In genomic region chr22:42562684-42563083, GRCh38 we compare ENCODE assay signal across 20 cellular contexts. TPM values are rescaled to one million over a fixed set of nuclear protein-coding genes. Genes with fewer than 3 reads are reported as not detected.
DNase-seq lines count a peak whose midpoint lies in the region; ATAC-seq, FAIRE-seq and TF ChIP-seq lines count a peak whose summit lies in the region.
"Had no signal": no experiment of that assay in that cellular context is flagged by ENCODE, and none has a peak within 500 bp of the region (broad histone marks: within the 10 kb centered on the region; RNA-seq: fewer than 3 reads in every experiment).

No MANE protein-coding gene starts in this region.

- H3K27ac Mint-ChIP-seq in activated CD8-positive, alpha-beta T cell treated with anti-CD3 and anti-CD28 coated beads, Interleukin-2, amount 10 ng/mL, durations not matched to agents 7 days and 5 days, result peak overlapping the region; percentile 35
- no peak overlapping the region for H3K27ac Mint-ChIP-seq in activated CD8-positive, alpha-beta T cell treated with anti-CD3 and anti-CD28 coated beads for 36 hours
- no peak overlapping the region for H3K27ac Mint-ChIP-seq in CD4-positive, alpha-beta T cell
- H3K27ac Mint-ChIP-seq: activated CD4-positive, alpha-beta T cell treated with anti-CD3 and anti-CD28 coated beads, Interleukin-2, amount 10 ng/mL, durations not matched to agents 7 days and 5 days had no signal

- no peaks in the 10 kb centered on the region; the same call in 2 of the 3 replicates for H3K79me2 ChIP-seq in K562 (ENCODE audit: control insufficient read depth, insufficient read depth, low read length)

- peak overlapping the region in 1 of 2 experiments; percentile 77; a peak in 2 of 4 replicates for H3K9ac ChIP-seq in K562 (ENCODE audit: insufficient read depth in 1 of 2, low read depth in 2 of 2, low read length in 2 of 2)

- no peak for ATAC-seq in activated CD8-positive, alpha-beta T cell treated with anti-CD3 and anti-CD28 coated beads, Interleukin-2, amount 10 ng/mL, durations not matched to agents 7 days and 5 days
- ATAC-seq in activated CD8-positive, alpha-beta T cell treated with anti-CD3 and anti-CD28 coated beads for 36 hours, result no peak
- no peak for ATAC-seq in K562
- ATAC-seq in HG02840 (IDR thresholded peaks at IDR 0.05; ENCODE audit: low FRiP score, unreplicated experiment), result no peak
- ATAC-seq in CD4-positive, alpha-beta T cell (ENCODE audit: poor library complexity), result no peak
- ATAC-seq: stimulated activated naive CD8-positive, alpha-beta T cell treated with anti-CD3 and anti-CD28 coated beads, Interleukin-15, amount 100 ng/mL, for 72 hours had no signal

- no peak overlapping the region for H3K4me3 Mint-ChIP-seq in activated CD8-positive, alpha-beta T cell treated with anti-CD3 and anti-CD28 coated beads, Interleukin-2, amount 10 ng/mL, durations not matched to agents 7 days and 5 days
- no peak overlapping the region for H3K4me3 Mint-ChIP-seq in activated CD8-positive, alpha-beta T cell treated with anti-CD3 and anti-CD28 coated beads for 36 hours
- no peak overlapping the region for H3K4me3 Mint-ChIP-seq in CD4-positive, alpha-beta T cell
- H3K4me3 Mint-ChIP-seq: activated CD4-positive, alpha-beta T cell treated with anti-CD3 and anti-CD28 coated beads, Interleukin-2, amount 10 ng/mL, durations not matched to agents 7 days and 5 days; stimulated activated naive CD8-positive, alpha-beta T cell treated with anti-CD3 and anti-CD28 coated beads, Interleukin-15, amount 100 ng/mL, for 72 hours had no signal

- H3K9me3 ChIP-seq in K562 (replicated peaks; ENCODE audit: control insufficient read depth, insufficient read depth, low read depth, low read length), result no peaks in the 10 kb centered on the region; the same call in 1 of the 2 replicates
- H3K9me3 ChIP-seq in ovary, result no peaks in the 10 kb centered on the region
- H3K9me3 ChIP-seq in CD4-positive, alpha-beta T cell (ENCODE audit: control insufficient read depth, low read length), result no peaks in the 10 kb centered on the region
- H3K9me3 ChIP-seq: sigmoid colon, upper lobe of right lung had no signal

- H3K4me3 ChIP-seq in HL-60 (replicated peaks; ENCODE audit: insufficient read depth, low read length), result no peak overlapping the region
- no peak overlapping the region for H3K4me3 ChIP-seq in K562
- no peak overlapping the region for H3K4me3 ChIP-seq in ovary
- H3K4me3 ChIP-seq: sigmoid colon, upper lobe of right lung had no signal

- H3K9me1 ChIP-seq in K562 (ENCODE audit: control insufficient read depth, insufficient read depth, low read length), result no peaks in the 10 kb centered on the region

- H3K4me2 ChIP-seq in K562 (ENCODE audit: insufficient read depth, low read length), result 0 out of 2 replicates have a peak overlapping the region, but pooled peaks have one; percentile 1

- H3K36me3 ChIP-seq in K562 (ENCODE audit: control insufficient read depth, insufficient read depth, low read length), result peaks cover 37% of the 10 kb centered on the region; the same call in 1 of the 3 replicates
- H3K36me3 ChIP-seq in ovary, result no peaks in the 10 kb centered on the region
- H3K36me3 ChIP-seq: upper lobe of right lung had no signal

- in situ Hi-C loops in K562 (cut with MboI), result loop anchor here (5.0 kb wide), 1 partner anchor 50 kb away; no protein-coding TSS in a partner anchor

- peaks cover 6% of the 10 kb centered on the region for H3K36me3 Mint-ChIP-seq in activated CD8-positive, alpha-beta T cell treated with anti-CD3 and anti-CD28 coated beads, Interleukin-2, amount 10 ng/mL, durations not matched to agents 7 days and 5 days (ENCODE audit: low read depth)
- H3K36me3 Mint-ChIP-seq in activated CD8-positive, alpha-beta T cell treated with anti-CD3 and anti-CD28 coated beads for 36 hours (ENCODE audit: low read depth), result peaks cover 4% of the 10 kb centered on the region
- no peaks in the 10 kb centered on the region for H3K36me3 Mint-ChIP-seq in CD4-positive, alpha-beta T cell (ENCODE audit: low read depth)

- no peaks in the 10 kb centered on the region for H3K27me3 Mint-ChIP-seq in activated CD8-positive, alpha-beta T cell treated with anti-CD3 and anti-CD28 coated beads, Interleukin-2, amount 10 ng/mL, durations not matched to agents 7 days and 5 days (ENCODE audit: low read depth)
- no peaks in the 10 kb centered on the region for H3K27me3 Mint-ChIP-seq in activated CD8-positive, alpha-beta T cell treated with anti-CD3 and anti-CD28 coated beads for 36 hours
- H3K27me3 Mint-ChIP-seq in CD4-positive, alpha-beta T cell, result no peaks in the 10 kb centered on the region
- H3K27me3 Mint-ChIP-seq: activated CD4-positive, alpha-beta T cell treated with anti-CD3 and anti-CD28 coated beads, Interleukin-2, amount 10 ng/mL, durations not matched to agents 7 days and 5 days; stimulated activated naive CD8-positive, alpha-beta T cell treated with anti-CD3 and anti-CD28 coated beads, Interleukin-15, amount 100 ng/mL, for 72 hours had no signal

- H2AFZ ChIP-seq in K562 (ENCODE audit: low read depth, low read length), result no peak overlapping the region

- TF ChIP-seq CTCF in activated CD8-positive, alpha-beta T cell treated with anti-CD3 and anti-CD28 coated beads for 36 hours (IDR thresholded peaks at IDR 0.05), result no peak
- no peak for TF ChIP-seq CTCF in HL-60 (IDR thresholded peaks at IDR 0.05; ENCODE audit: insufficient read depth, low read length)
- no peak for TF ChIP-seq CTCF in K562 (IDR thresholded peaks at IDR 0.05 in 2 of 3, conservative IDR thresholded peaks at IDR 0.05 in 1 of 3; ENCODE audit: insufficient read depth in 2 of 3, low read depth in 1 of 3, low read length in 3 of 3)
- TF ChIP-seq CTCF in ovary (IDR thresholded peaks at IDR 0.05), result no peak
- no peak for TF ChIP-seq CTCF in CD4-positive, alpha-beta T cell (IDR thresholded peaks at IDR 0.05)

- CTCF ChIA-PET in activated CD8-positive, alpha-beta T cell treated with anti-CD3 and anti-CD28 coated beads, Interleukin-2, amount 10 ng/mL, durations not matched to agents 7 days and 5 days (lab: Charles Lee), result interaction anchor here (1.4 kb wide), 1 partner anchor 118 kb away, joined by 4 read pairs; no protein-coding TSS in a partner anchor
- CTCF ChIA-PET in activated CD8-positive, alpha-beta T cell treated with anti-CD3 and anti-CD28 coated beads for 36 hours (lab: Charles Lee), result interaction anchor here (1.5 kb wide), 1 partner anchor 46 kb away, joined by 5 read pairs; no protein-coding TSS in a partner anchor
- CTCF ChIA-PET in K562 (lab: Yijun Ruan, JAX; ENCODE audit: low intra/inter-chr PET ratio), result no interaction called here
- CTCF ChIA-PET in CD4-positive, alpha-beta T cell (lab: Charles Lee), result no interaction called here

- peak overlapping the region; percentile 65 for H3K27ac ChIP-seq in HL-60 (replicated peaks)
- H3K27ac ChIP-seq in K562 (ENCODE audit: extremely low read depth, low read depth, low read length), result peak overlapping the region; percentile 46; the same call in 2 of the 3 replicates
- H3K27ac ChIP-seq in ovary, result peak overlapping the region in 1 of 2 donors; percentile 31
- H3K27ac ChIP-seq in CD4-positive, alpha-beta T cell (ENCODE audit: low read depth, low read length), result no peak overlapping the region
- H3K27ac ChIP-seq: sigmoid colon, upper lobe of right lung had no signal

- H3K27me3 ChIP-seq in HL-60 (ENCODE audit: insufficient read depth, poor library complexity, severe bottlenecking) (no peaks in the 10 kb centered on the region), K562 (ENCODE audit: control insufficient read depth in 2 of 2, insufficient read depth in 2 of 2, low read length in 2 of 2) (no peaks in the 10 kb centered on the region), ovary (no peaks in the 10 kb centered on the region)
- H3K27me3 ChIP-seq in CD4-positive, alpha-beta T cell (ENCODE audit: control insufficient read depth, insufficient read depth, low read length), result no peaks in the 10 kb centered on the region
- H3K27me3 ChIP-seq: sigmoid colon, upper lobe of right lung had no signal

- peaks cover 11% of the 10 kb centered on the region for H3K4me1 Mint-ChIP-seq in activated CD8-positive, alpha-beta T cell treated with anti-CD3 and anti-CD28 coated beads, Interleukin-2, amount 10 ng/mL, durations not matched to agents 7 days and 5 days (ENCODE audit: low read depth)
- H3K4me1 Mint-ChIP-seq in activated CD8-positive, alpha-beta T cell treated with anti-CD3 and anti-CD28 coated beads for 36 hours (ENCODE audit: low read depth), result peaks cover 11% of the 10 kb centered on the region
- H3K4me1 Mint-ChIP-seq in CD4-positive, alpha-beta T cell (ENCODE audit: low read depth), result no peaks in the 10 kb centered on the region
- H3K4me1 Mint-ChIP-seq: activated CD4-positive, alpha-beta T cell treated with anti-CD3 and anti-CD28 coated beads, Interleukin-2, amount 10 ng/mL, durations not matched to agents 7 days and 5 days had no signal

- TF ChIP-seq RAD21 in K562 (CRISPR knock-in tag; conservative IDR thresholded peaks at IDR 0.05 in 1 of 2, IDR thresholded peaks at IDR 0.05 in 1 of 2), result no peak

- no TSS peak for BruUV-seq in K562 (replicated peaks; lab: Mats Ljungman, UMichigan)

- no peak for DNase-seq in activated CD8-positive, alpha-beta T cell treated with anti-CD3 and anti-CD28 coated beads, Interleukin-2, amount 10 ng/mL, durations not matched to agents 7 days and 5 days
- no peak for DNase-seq in activated CD8-positive, alpha-beta T cell treated with anti-CD3 and anti-CD28 coated beads for 36 hours
- DNase-seq in HL-60 (ENCODE audit: low read depth in 1 of 2, low spot score in 1 of 2) (no peak), K562 (ENCODE audit: extremely low read depth in 1 of 4, low spot score in 3 of 4) (peak in 2 of 4 experiments; percentile 4 to 5), ovary (peak in 4 of 5 donors; percentile 31 to 64 (median 44))
- DNase-seq in CD4-positive, alpha-beta T cell, result no peak
- DNase-seq in activated CD4-positive, alpha-beta T cell treated with anti-CD3 and anti-CD28 coated beads for 48 hours, result no peak
- DNase-seq: activated CD4-positive, alpha-beta T cell treated with anti-CD3 and anti-CD28 coated beads, Interleukin-2, amount 10 ng/mL, durations not matched to agents 7 days and 5 days; activated CD8-positive, alpha-beta memory T cell treated with anti-CD3 and anti-CD28 coated beads, Interleukin-2, amount 50 U/mL, for 48 hours; C1 segment of cervical spinal cord; effector CD8-positive, alpha-beta T cell; NCI-H1417 treated with DMSO at 0.1 percent for 48 hours; NCI-H2171 treated with DMSO at 0.1 percent for 48 hours; NCI-H774; sigmoid colon; stimulated activated naive CD8-positive, alpha-beta T cell treated with anti-CD3 and anti-CD28 coated beads, Interleukin-15, amount 100 ng/mL, for 72 hours; upper lobe of right lung had no signal

- no peaks in the 10 kb centered on the region for H4K20me1 ChIP-seq in K562 (replicated peaks; ENCODE audit: control insufficient read depth, insufficient read depth, low read length)

- TF ChIP-seq POLR2A in K562 (conservative IDR thresholded peaks at IDR 0.05) (no peak), ovary (IDR thresholded peaks at IDR 0.05) (no peak)

- TF ChIP-seq EP300 in K562 (IDR thresholded peaks at IDR 0.05; ENCODE audit: low read length) (no peak), ovary (IDR thresholded peaks at IDR 0.05) (no peak)

- intact Hi-C loops in activated CD8-positive, alpha-beta T cell treated with anti-CD3 and anti-CD28 coated beads for 36 hours (cut with micrococcal nuclease), result no loop called here
- intact Hi-C loops in K562 (cut with micrococcal nuclease), result no loop called here
- intact Hi-C loops in ovary (cut with DNase I), result no loop called here
- intact Hi-C loops in CD4-positive, alpha-beta T cell (cut with DNase I, micrococcal nuclease), result no loop called here

- 33% methylated on average over 1 of the region's 2 CpGs for WGBS in K562 (ENCODE audit: insufficient coverage, low coverage, missing lambda C conversion rate)
- 41 to 50% (median 44%) methylated on average over 2 of the region's 2 CpGs for WGBS in ovary, 3 donors

- H3K9me3 Mint-ChIP-seq in activated CD8-positive, alpha-beta T cell treated with anti-CD3 and anti-CD28 coated beads, Interleukin-2, amount 10 ng/mL, durations not matched to agents 7 days and 5 days (ENCODE audit: insufficient read depth), result no peaks in the 10 kb centered on the region
- H3K9me3 Mint-ChIP-seq in activated CD8-positive, alpha-beta T cell treated with anti-CD3 and anti-CD28 coated beads for 36 hours, result no peaks in the 10 kb centered on the region
- no peaks in the 10 kb centered on the region for H3K9me3 Mint-ChIP-seq in CD4-positive, alpha-beta T cell
- H3K9me3 Mint-ChIP-seq: activated CD4-positive, alpha-beta T cell treated with anti-CD3 and anti-CD28 coated beads, Interleukin-2, amount 10 ng/mL, durations not matched to agents 7 days and 5 days; stimulated activated naive CD8-positive, alpha-beta T cell treated with anti-CD3 and anti-CD28 coated beads, Interleukin-15, amount 100 ng/mL, for 72 hours had no signal

- H3K4me1 ChIP-seq in K562 (replicated peaks in 1 of 2; ENCODE audit: control insufficient read depth in 2 of 2, insufficient read depth in 2 of 2, low read length in 2 of 2) (peaks cover 10 to 26% of the 10 kb centered on the region in 2 experiments; a peak in 4 of 5 replicates), ovary (ENCODE audit: insufficient read depth) (peaks cover 17% of the 10 kb centered on the region)
- H3K4me1 ChIP-seq: sigmoid colon had no signal

- POLR2A ChIA-PET in activated CD8-positive, alpha-beta T cell treated with anti-CD3 and anti-CD28 coated beads, Interleukin-2, amount 10 ng/mL, durations not matched to agents 7 days and 5 days (lab: Charles Lee), result interaction anchor here (2.0 kb wide), 1 partner anchor 52 kb away, joined by 5 read pairs; the partner anchor contains the start of gene POLDIP3
- POLR2A ChIA-PET in activated CD8-positive, alpha-beta T cell treated with anti-CD3 and anti-CD28 coated beads for 36 hours (lab: Charles Lee), result interaction anchor here (1.3 kb wide), 1 partner anchor 9 kb away, joined by 8 read pairs; the partner anchor contains the start of gene SERHL2
- POLR2A ChIA-PET in K562 (lab: Yijun Ruan, JAX), result interaction anchor here (0.6 to 1.0 kb wide), 2 partner anchors 21 to 53 kb away, joined by 3 read pairs; no protein-coding TSS in a partner anchor
- POLR2A ChIA-PET in CD4-positive, alpha-beta T cell (lab: Charles Lee), result no interaction called here

- no peak for FAIRE-seq in K562 (lab: Jason Lieb, UNC)
- FAIRE-seq: TTC549 had no signal

RNA-seq across cellular contexts. Expression of gene SERHL2, which starts 8.9 kb away (rescaled TPM):
- total RNA-seq in activated CD8-positive, alpha-beta T cell treated with anti-CD3 and anti-CD28 coated beads, Interleukin-2, amount 10 ng/mL, durations not matched to agents 7 days and 5 days, result 1 to 10 TPM; 2.3 to 2.4 TPM
- 1 to 10 TPM; 1.1 to 1.4 TPM for total RNA-seq in activated CD8-positive, alpha-beta T cell treated with anti-CD3 and anti-CD28 coated beads for 36 hours
- total RNA-seq in K562 (2011; cell fraction: chromatin; rRNA removed; ENCODE audit: low replicate concordance), result 26.6 and 59.0 TPM in 2 replicates
- 39.4 and 42.1 TPM in 2 replicates for total RNA-seq in K562 (2011; cell fraction: nucleolus; rRNA removed)
- 33.8 and 38.9 TPM in 2 replicates for total RNA-seq in K562 (2011; cell fraction: nucleoplasm; rRNA removed)
- total RNA-seq in K562 (2014; rRNA removed) (25.2 and 29.1 TPM in 2 replicates), K562 (2014; rRNA removed; fragmentation: Illumina TruSeq; extraction: Trizol) (20.1 and 22.6 TPM in 2 replicates), K562 (2015; rRNA removed; fragmentation: Illumina TruSeq; extraction: Trizol) (19.3 and 22.6 TPM in 2 replicates), K562 (2021) (19.9 and 21.9 TPM in 2 replicates), ovary (10 to 100 TPM in 6 of 7 donors, 1 to 10 TPM in 1; 8.1 to 27.8 (median 14.9) TPM)
- polyA plus RNA-seq in K562 (2011; rRNA removed) (51.9 and 62.6 TPM in 2 replicates), K562 (2014; fragmentation: Illumina TruSeq; extraction: Trizol) (32.2 and 35.0 TPM in 2 replicates), K562 (2014; fragmentation: Nextera tagmentation; extraction: Ambion mirVana) (10 to 100 TPM; 24.6 to 28.3 TPM), K562 (2014; rRNA removed) (33.6 and 33.8 TPM in 2 replicates), ovary (10 to 100 TPM; 14.3 to 22.5 TPM)
- 35.5 and 56.3 TPM in 2 replicates for polyA plus RNA-seq in K562 (2011; cell fraction: cytosol; rRNA removed)
- 74.9 and 83.4 TPM in 2 replicates for polyA plus RNA-seq in K562 (2011; cell fraction: nucleus; rRNA removed)
- 13.3 and 21.9 TPM in 2 replicates for polyA plus RNA-seq in K562 (2012)
- polyA minus RNA-seq in K562 (2011; rRNA and poly(A)+ RNA removed), result 17.8 and 23.1 TPM in 2 replicates
- polyA minus RNA-seq in K562 (2011; cell fraction: cytosol; rRNA and poly(A)+ RNA removed), result 7.9 and 15.3 TPM in 2 replicates
- 15.2 and 19.3 TPM in 2 replicates for polyA minus RNA-seq in K562 (2011; cell fraction: nucleus; rRNA and poly(A)+ RNA removed)
- total RNA-seq in CD4-positive, alpha-beta T cell, result under 1 TPM in 1 of 2 experiments, not detected in 1; 0.69 TPM
- total RNA-seq: A172 had no signal

RNA-seq across cellular contexts. Expression of gene RRP7A, which starts 43.1 kb away (rescaled TPM):
- total RNA-seq in activated CD8-positive, alpha-beta T cell treated with anti-CD3 and anti-CD28 coated beads, Interleukin-2, amount 10 ng/mL, durations not matched to agents 7 days and 5 days, result 10 to 100 TPM; 85.9 to 90.1 TPM
- 100 to 1,000 TPM; 120 to 126 TPM for total RNA-seq in activated CD8-positive, alpha-beta T cell treated with anti-CD3 and anti-CD28 coated beads for 36 hours
- 17.1 and 44.0 TPM in 2 replicates for total RNA-seq in K562 (2011; cell fraction: chromatin; rRNA removed; ENCODE audit: low replicate concordance)
- 34.3 and 41.7 TPM in 2 replicates for total RNA-seq in K562 (2011; cell fraction: nucleolus; rRNA removed)
- total RNA-seq in K562 (2011; cell fraction: nucleoplasm; rRNA removed), result 23.6 and 25.4 TPM in 2 replicates
- total RNA-seq in K562 (2014; rRNA removed) (42.3 and 48.9 TPM in 2 replicates), K562 (2014; rRNA removed; fragmentation: Illumina TruSeq; extraction: Trizol) (29.7 and 34.6 TPM in 2 replicates), K562 (2015; rRNA removed; fragmentation: Illumina TruSeq; extraction: Trizol) (39.7 and 40.3 TPM in 2 replicates), K562 (2021) (74.1 and 82.6 TPM in 2 replicates), ovary (10 to 100 TPM; 20.1 to 43.9 (median 39.4) TPM)
- polyA plus RNA-seq in K562 (2011; rRNA removed) (28.3 and 39.3 TPM in 2 replicates), K562 (2014; fragmentation: Illumina TruSeq; extraction: Trizol) (51.9 and 69.1 TPM in 2 replicates), K562 (2014; fragmentation: Nextera tagmentation; extraction: Ambion mirVana) (10 to 100 TPM in 1 of 2 experiments, 1 to 10 TPM in 1; 3.4 to 12.9 TPM), K562 (2014; rRNA removed) (45.8 and 47.0 TPM in 2 replicates), ovary (1 to 10 TPM; 9.3 to 9.6 TPM)
- polyA plus RNA-seq in K562 (2011; cell fraction: cytosol; rRNA removed), result 23.0 and 37.5 TPM in 2 replicates
- polyA plus RNA-seq in K562 (2011; cell fraction: nucleus; rRNA removed), result 14.2 and 22.3 TPM in 2 replicates
- 23.0 and 42.9 TPM in 2 replicates for polyA plus RNA-seq in K562 (2012)
- 13.4 and 13.8 TPM in 2 replicates for polyA minus RNA-seq in K562 (2011; rRNA and poly(A)+ RNA removed)
- 8.6 and 16.2 TPM in 2 replicates for polyA minus RNA-seq in K562 (2011; cell fraction: cytosol; rRNA and poly(A)+ RNA removed)
- 12.3 and 13.2 TPM in 2 replicates for polyA minus RNA-seq in K562 (2011; cell fraction: nucleus; rRNA and poly(A)+ RNA removed)
- 10 to 100 TPM; 45.4 to 48.3 TPM for total RNA-seq in CD4-positive, alpha-beta T cell

RNA-seq across cellular contexts. Expression of gene POLDIP3, which starts 52.0 kb away (rescaled TPM):
- total RNA-seq in activated CD8-positive, alpha-beta T cell treated with anti-CD3 and anti-CD28 coated beads, Interleukin-2, amount 10 ng/mL, durations not matched to agents 7 days and 5 days, result 10 to 100 TPM; 77.2 to 80.6 TPM
- 10 to 100 TPM; 70.2 to 71.1 TPM for total RNA-seq in activated CD8-positive, alpha-beta T cell treated with anti-CD3 and anti-CD28 coated beads for 36 hours
- 48.1 and 83.3 TPM in 2 replicates for total RNA-seq in K562 (2011; cell fraction: chromatin; rRNA removed; ENCODE audit: low replicate concordance)
- total RNA-seq in K562 (2011; cell fraction: nucleolus; rRNA removed), result 38.3 and 41.5 TPM in 2 replicates
- total RNA-seq in K562 (2011; cell fraction: nucleoplasm; rRNA removed), result 41.4 and 45.6 TPM in 2 replicates
- total RNA-seq in K562 (2014; rRNA removed) (24.9 and 39.1 TPM in 2 replicates), K562 (2014; rRNA removed; fragmentation: Illumina TruSeq; extraction: Trizol) (23.5 and 24.1 TPM in 2 replicates), K562 (2015; rRNA removed; fragmentation: Illumina TruSeq; extraction: Trizol) (25.5 and 26.3 TPM in 2 replicates), K562 (2021) (47.3 and 53.6 TPM in 2 replicates), ovary (100 to 1,000 TPM in 5 of 7 donors, 10 to 100 TPM in 2; 44.0 to 133 (median 103) TPM)
- polyA plus RNA-seq in K562 (2011; rRNA removed) (44.4 and 53.8 TPM in 2 replicates), K562 (2014; fragmentation: Illumina TruSeq; extraction: Trizol) (47.7 and 53.0 TPM in 2 replicates), K562 (2014; fragmentation: Nextera tagmentation; extraction: Ambion mirVana) (10 to 100 TPM; 14.3 to 22.3 TPM), K562 (2014; rRNA removed) (39.8 and 45.4 TPM in 2 replicates), ovary (100 to 1,000 TPM in 1 of 2 donors, 10 to 100 TPM in 1; 69.1 to 125 TPM)
- 32.6 and 35.2 TPM in 2 replicates for polyA plus RNA-seq in K562 (2011; cell fraction: cytosol; rRNA removed)
- polyA plus RNA-seq in K562 (2011; cell fraction: nucleus; rRNA removed), result 57.4 and 60.2 TPM in 2 replicates
- 44.3 and 46.7 TPM in 2 replicates for polyA plus RNA-seq in K562 (2012)
- 28.0 and 31.6 TPM in 2 replicates for polyA minus RNA-seq in K562 (2011; rRNA and poly(A)+ RNA removed)
- 18.9 and 27.0 TPM in 2 replicates for polyA minus RNA-seq in K562 (2011; cell fraction: cytosol; rRNA and poly(A)+ RNA removed)
- 13.5 and 18.8 TPM in 2 replicates for polyA minus RNA-seq in K562 (2011; cell fraction: nucleus; rRNA and poly(A)+ RNA removed)
- total RNA-seq in CD4-positive, alpha-beta T cell, result 10 to 100 TPM; 77.7 to 80.7 TPM

Comparison
In these comparisons a context has a peak if more than half of its experiments do, and no peak if none do; other contexts are left out.
1. DNase-seq: peak in ovary (4 of 5); none in activated CD8-positive, alpha-beta T cell treated with anti-CD3 and anti-CD28 coated beads, Interleukin-2, amount 10 ng/mL, durations not matched to agents 7 days and 5 days (single experiment), activated CD8-positive, alpha-beta T cell treated with anti-CD3 and anti-CD28 coated beads for 36 hours (single experiment), HL-60 (0 of 2), CD4-positive, alpha-beta T cell (0 of 10) and activated CD4-positive, alpha-beta T cell treated with anti-CD3 and anti-CD28 coated beads for 48 hours (single experiment).
2. CTCF ChIA-PET loops: an anchor here in activated CD8-positive, alpha-beta T cell treated with anti-CD3 and anti-CD28 coated beads, Interleukin-2, amount 10 ng/mL, durations not matched to agents 7 days and 5 days (1.4 kb wide) and activated CD8-positive, alpha-beta T cell treated with anti-CD3 and anti-CD28 coated beads for 36 hours (1.5 kb wide); none called in K562 and CD4-positive, alpha-beta T cell.